11 cellular contexts compared by ENCODE assay signal in the genomic region with DNA sequence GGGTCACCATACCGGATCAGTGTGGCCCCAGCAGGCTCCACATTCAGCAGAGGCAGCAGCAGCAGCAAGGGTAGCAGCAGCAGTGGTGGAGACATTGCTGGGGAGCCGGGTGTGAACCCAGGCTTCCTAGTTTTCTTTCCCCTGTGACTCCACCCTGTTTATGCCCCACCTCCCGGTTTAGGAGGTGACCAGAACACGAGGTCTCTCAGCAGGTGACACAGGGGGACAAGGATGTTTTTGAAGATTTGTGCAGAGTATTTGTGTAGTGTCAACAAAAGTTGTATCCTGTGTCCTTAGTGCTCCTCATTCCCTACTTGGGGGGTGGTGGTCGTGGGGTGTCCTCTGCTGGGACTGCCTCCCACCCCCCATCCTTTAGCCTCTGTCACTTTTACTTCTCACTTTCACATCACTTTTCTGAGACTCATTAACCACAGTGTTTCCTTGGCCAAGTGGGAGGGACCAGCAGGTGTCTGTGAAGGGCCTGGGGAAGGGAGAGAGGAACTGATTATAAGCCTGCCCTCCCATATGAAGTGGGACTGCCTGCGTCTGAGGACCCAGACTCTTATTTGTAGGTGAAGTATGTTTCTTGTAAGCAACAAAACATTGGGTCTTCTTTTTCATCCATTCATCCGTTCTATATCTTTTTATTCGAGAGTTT. TPM values are rescaled to one million over a fixed set of nuclear protein-coding genes. Genes with fewer than 3 reads are reported as not detected.
DNase-seq lines count a peak whose midpoint lies in the region; ATAC-seq, FAIRE-seq and TF ChIP-seq lines count a peak whose summit lies in the region.
"Had no signal": no experiment of that assay in that cellular context is flagged by ENCODE, and none has a peak within 500 bp of the region (broad histone marks: within the 10 kb centered on the region; RNA-seq: fewer than 3 reads in every experiment).

No MANE protein-coding gene starts in this region.

- H3K27me3 ChIP-seq in esophagus muscularis mucosa: no peaks in the 10 kb centered on the region
- H3K27me3 ChIP-seq: ascending aorta had no signal

- H3K27me3 Mint-ChIP-seq in naive B cell: no peaks in the 10 kb centered on the region

- peak overlapping the region; percentile 86 to 99 (median 97) for H3K27ac Mint-ChIP-seq in naive B cell

- peaks cover 0 to 14% (median 10%) of the 10 kb centered on the region in 4 donors for H3K9me3 ChIP-seq in esophagus muscularis mucosa

- ATAC-seq in GM21786 (IDR thresholded peaks at IDR 0.05; ENCODE audit: unreplicated experiment) (peak; percentile 48), naive B cell (ENCODE audit: low read depth in 2 of 2) (peak; percentile 78 to 82)

- H3K36me3 Mint-ChIP-seq in naive B cell: peaks cover 5 to 8% of the 10 kb centered on the region in 2 donors

- no peak for TF ChIP-seq CTCF in esophagus muscularis mucosa (IDR thresholded peaks at IDR 0.05)

- TF ChIP-seq EP300 in esophagus muscularis mucosa (IDR thresholded peaks at IDR 0.05): no peak

- 69% methylated on average over 8 of the region's 8 CpGs for WGBS in esophagus muscularis mucosa

- peak; percentile 98 for FAIRE-seq in GM18507 (lab: Jason Lieb, UNC)
- FAIRE-seq: small intestine had no signal

- peaks cover 39 to 87% (median 65%) of the 10 kb centered on the region in 3 donors for H3K4me1 Mint-ChIP-seq in naive B cell

- no peak for TF ChIP-seq POLR2A in esophagus muscularis mucosa (IDR thresholded peaks at IDR 0.05; ENCODE audit: low read depth)

- no peak overlapping the region for H3K4me3 ChIP-seq in esophagus muscularis mucosa
- H3K4me3 ChIP-seq: ascending aorta had no signal

- H3K9me3 Mint-ChIP-seq in naive B cell: peaks cover 0 to 7% (median 0%) of the 10 kb centered on the region in 7 donors

- no peaks in the 10 kb centered on the region for H3K36me3 ChIP-seq in esophagus muscularis mucosa
- H3K36me3 ChIP-seq: ascending aorta had no signal

- intact Hi-C loops in esophagus muscularis mucosa (cut with DNase I): no loop called here

- DNase-seq in GM18507 (ENCODE audit: extremely low spot score, insufficient read length, low read depth) (no peak), NOMO-1 treated with DMSO at 0.1 percent for 48 hours (lab: John Stamatoyannopoulos, UW; ENCODE audit: unreplicated experiment) (peak; percentile 93), naive B cell (peak; percentile 92), esophagus muscularis mucosa (ENCODE audit: extremely low spot score) (no peak), caudate nucleus (lab: John Stamatoyannopoulos, UW) (no peak), GM19238 (ENCODE audit: insufficient read length, low spot score) (no peak)
- no peak for DNase-seq in effector CD4-positive, alpha-beta T cell
- DNase-seq: small intestine had no signal

- H3K4me1 ChIP-seq in esophagus muscularis mucosa: no peaks in the 10 kb centered on the region
- H3K4me1 ChIP-seq: ascending aorta had no signal

- H3K4me3 Mint-ChIP-seq in naive B cell: peak overlapping the region; percentile 86 to 98 (median 92)

- H3K27ac ChIP-seq in esophagus muscularis mucosa (replicated peaks in 1 of 4): no peak overlapping the region
- H3K27ac ChIP-seq in caudate nucleus (ENCODE audit: low read depth, low read length): no peak overlapping the region
- H3K27ac ChIP-seq: ascending aorta, VCaP had no signal

RNA-seq across cellular contexts. Expression of a gene that starts 15.6 kb away (rescaled TPM):
- polyA plus RNA-seq in naive B cell (ENCODE audit: low read depth in 6 of 6): under 1 TPM in 2 of 6 donors, not detected in 4; 0.08 to 0.12 TPM
- under 1 TPM; 0.32 to 0.69 (median 0.37) TPM for total RNA-seq in esophagus muscularis mucosa

RNA-seq across cellular contexts. Expression of a gene that starts 20.6 kb away (rescaled TPM):
- 1 to 10 TPM in 3 of 6 donors, under 1 TPM in 2, not detected in 1; 0.38 to 1.8 (median 1.1) TPM for polyA plus RNA-seq in naive B cell (ENCODE audit: low read depth in 6 of 6)
- total RNA-seq in esophagus muscularis mucosa: 1 to 10 TPM in 2 of 4 donors, under 1 TPM in 2; 0.17 to 3.7 (median 0.81) TPM

RNA-seq across cellular contexts. Expression of a gene that starts 31.5 kb away (rescaled TPM):
- 100 to 1,000 TPM in 1 of 6 donors, 10 to 100 TPM in 5; 70.9 to 115 (median 76.1) TPM for polyA plus RNA-seq in naive B cell (ENCODE audit: low read depth in 6 of 6)
- 100 to 1,000 TPM; 123 to 224 (median 191) TPM for total RNA-seq in esophagus muscularis mucosa

RNA-seq across cellular contexts. Expression of a gene that starts 39.4 kb away (rescaled TPM):
- 10 to 100 TPM; 22.9 to 46.7 (median 32.1) TPM for polyA plus RNA-seq in naive B cell (ENCODE audit: low read depth in 6 of 6)
- total RNA-seq in esophagus muscularis mucosa: 10 to 100 TPM in 3 of 4 donors, 1 to 10 TPM in 1; 8.8 to 18.0 (median 11.6) TPM

Comparison
In these comparisons a context has a peak if more than half of its experiments do, and no peak if none do; other contexts are left out.
1. DNase-seq: peak in NOMO-1 treated with DMSO at 0.1 percent for 48 hours (single experiment) and naive B cell (single experiment); none in GM18507 (single experiment), esophagus muscularis mucosa (single experiment), caudate nucleus (0 of 61), GM19238 (single experiment) and effector CD4-positive, alpha-beta T cell (single experiment).